ENCODE assay signal across 1 cellular context in the genomic region with DNA sequence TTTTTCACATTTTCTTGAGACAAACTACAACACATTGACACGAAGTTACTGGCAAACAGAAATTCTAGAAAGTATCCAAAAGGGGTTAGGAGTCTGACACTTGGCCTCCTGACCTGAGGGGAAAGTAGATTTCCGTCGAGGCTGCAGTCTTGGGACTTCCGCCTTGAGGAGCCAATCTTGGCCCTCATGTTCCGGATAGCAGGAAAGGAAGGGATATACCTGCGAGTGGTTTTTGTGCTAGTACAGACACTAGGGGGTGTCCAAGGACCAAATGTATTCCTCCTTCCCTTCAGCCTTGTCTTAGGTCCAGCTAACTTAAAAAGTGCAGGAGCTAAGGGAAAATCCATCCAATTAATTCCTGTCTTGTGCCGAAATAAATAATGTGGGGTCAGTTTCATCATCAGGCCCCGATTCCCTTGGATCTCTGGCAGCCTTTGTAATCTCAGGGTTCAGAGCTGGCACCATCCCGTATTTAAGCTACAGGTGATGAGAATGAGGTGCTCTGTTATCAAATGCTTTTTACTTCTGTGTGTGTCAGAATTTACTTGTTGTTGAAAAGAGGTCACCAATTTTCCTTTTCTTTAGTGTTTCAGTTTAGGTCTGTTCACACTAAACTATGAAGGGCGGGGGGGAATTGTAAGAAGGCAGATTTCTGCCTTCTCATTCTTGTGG.
TF ChIP-seq lines count a peak whose summit lies in the region.

No MANE protein-coding gene starts in this region.

TF ChIP-seq in K562, 482 proteins besides CTCF, POLR2A, EP300 and RAD21 (continued from another document and continues in another):
- TF ChIP-seq, protein P1, sequence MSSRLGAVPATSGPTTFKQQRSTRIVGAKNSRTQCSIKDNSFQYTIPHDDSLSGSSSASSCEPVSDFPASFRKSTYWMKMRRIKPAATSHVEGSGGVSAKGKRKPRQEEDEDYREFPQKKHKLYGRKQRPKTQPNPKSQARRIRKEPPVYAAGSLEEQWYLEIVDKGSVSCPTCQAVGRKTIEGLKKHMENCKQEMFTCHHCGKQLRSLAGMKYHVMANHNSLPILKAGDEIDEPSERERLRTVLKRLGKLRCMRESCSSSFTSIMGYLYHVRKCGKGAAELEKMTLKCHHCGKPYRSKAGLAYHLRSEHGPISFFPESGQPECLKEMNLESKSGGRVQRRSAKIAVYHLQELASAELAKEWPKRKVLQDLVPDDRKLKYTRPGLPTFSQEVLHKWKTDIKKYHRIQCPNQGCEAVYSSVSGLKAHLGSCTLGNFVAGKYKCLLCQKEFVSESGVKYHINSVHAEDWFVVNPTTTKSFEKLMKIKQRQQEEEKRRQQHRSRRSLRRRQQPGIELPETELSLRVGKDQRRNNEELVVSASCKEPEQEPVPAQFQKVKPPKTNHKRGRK (tag; IDR thresholded peaks at IDR 0.05): no peak
- TF ChIP-seq CC2D1A (IDR thresholded peaks at IDR 0.05): peak; percentile 77
- TF ChIP-seq, protein P2, sequence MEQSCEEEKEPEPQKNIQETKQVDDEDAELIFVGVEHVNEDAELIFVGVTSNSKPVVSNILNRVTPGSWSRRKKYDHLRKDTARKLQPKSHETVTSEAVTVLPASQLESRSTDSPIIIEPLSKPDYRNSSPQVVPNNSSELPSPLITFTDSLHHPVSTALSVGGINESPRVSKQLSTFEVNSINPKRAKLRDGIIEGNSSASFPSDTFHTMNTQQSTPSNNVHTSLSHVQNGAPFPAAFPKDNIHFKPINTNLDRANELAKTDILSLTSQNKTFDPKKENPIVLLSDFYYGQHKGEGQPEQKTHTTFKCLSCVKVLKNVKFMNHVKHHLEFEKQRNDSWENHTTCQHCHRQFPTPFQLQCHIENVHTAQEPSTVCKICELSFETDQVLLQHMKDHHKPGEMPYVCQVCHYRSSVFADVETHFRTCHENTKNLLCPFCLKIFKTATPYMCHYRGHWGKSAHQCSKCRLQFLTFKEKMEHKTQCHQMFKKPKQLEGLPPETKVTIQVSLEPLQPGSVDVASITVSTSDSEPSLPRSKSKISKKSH (CRISPR knock-in tag; IDR thresholded peaks at IDR 0.05): no peak
- TF ChIP-seq YY1 (IDR thresholded peaks at IDR 0.05; ENCODE audit: borderline replicate concordance in 1 of 3, control insufficient read depth in 1 of 3, extremely low read depth in 1 of 3, insufficient read depth in 3 of 3, insufficient read length in 1 of 3, insufficient replicate concordance in 2 of 3, low read depth in 1 of 3, low read length in 2 of 3): no peak
- peak; percentile 76 for TF ChIP-seq SMC3 (conservative IDR thresholded peaks at IDR 0.05; ENCODE audit: insufficient read depth, low read depth, low read length)
- TF ChIP-seq SPI1 (IDR thresholded peaks at IDR 0.05; ENCODE audit: borderline replicate concordance, low read depth, low read length): peak; percentile 49; the same call in 1 of the 2 replicates
- TF ChIP-seq MAFF (IDR thresholded peaks at IDR 0.05; ENCODE audit: low read length): no peak
- TF ChIP-seq, protein P3, sequence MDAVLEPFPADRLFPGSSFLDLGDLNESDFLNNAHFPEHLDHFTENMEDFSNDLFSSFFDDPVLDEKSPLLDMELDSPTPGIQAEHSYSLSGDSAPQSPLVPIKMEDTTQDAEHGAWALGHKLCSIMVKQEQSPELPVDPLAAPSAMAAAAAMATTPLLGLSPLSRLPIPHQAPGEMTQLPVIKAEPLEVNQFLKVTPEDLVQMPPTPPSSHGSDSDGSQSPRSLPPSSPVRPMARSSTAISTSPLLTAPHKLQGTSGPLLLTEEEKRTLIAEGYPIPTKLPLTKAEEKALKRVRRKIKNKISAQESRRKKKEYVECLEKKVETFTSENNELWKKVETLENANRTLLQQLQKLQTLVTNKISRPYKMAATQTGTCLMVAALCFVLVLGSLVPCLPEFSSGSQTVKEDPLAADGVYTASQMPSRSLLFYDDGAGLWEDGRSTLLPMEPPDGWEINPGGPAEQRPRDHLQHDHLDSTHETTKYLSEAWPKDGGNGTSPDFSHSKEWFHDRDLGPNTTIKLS (IDR thresholded peaks at IDR 0.05; ENCODE audit: borderline replicate concordance, low read depth): no peak
- no peak for TF ChIP-seq MCM3 (IDR thresholded peaks at IDR 0.05)
- TF ChIP-seq, protein P4, sequence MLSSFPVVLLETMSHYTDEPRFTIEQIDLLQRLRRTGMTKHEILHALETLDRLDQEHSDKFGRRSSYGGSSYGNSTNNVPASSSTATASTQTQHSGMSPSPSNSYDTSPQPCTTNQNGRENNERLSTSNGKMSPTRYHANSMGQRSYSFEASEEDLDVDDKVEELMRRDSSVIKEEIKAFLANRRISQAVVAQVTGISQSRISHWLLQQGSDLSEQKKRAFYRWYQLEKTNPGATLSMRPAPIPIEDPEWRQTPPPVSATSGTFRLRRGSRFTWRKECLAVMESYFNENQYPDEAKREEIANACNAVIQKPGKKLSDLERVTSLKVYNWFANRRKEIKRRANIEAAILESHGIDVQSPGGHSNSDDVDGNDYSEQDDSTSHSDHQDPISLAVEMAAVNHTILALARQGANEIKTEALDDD (IDR thresholded peaks at IDR 0.05): no peak
- no peak for TF ChIP-seq BCOR (IDR thresholded peaks at IDR 0.05)
- TF ChIP-seq JUNB (CRISPR knock-in tag; conservative IDR thresholded peaks at IDR 0.05): no peak
- no peak for TF ChIP-seq GTF2F1 (IDR thresholded peaks at IDR 0.05; ENCODE audit: low read depth, low read length)
- TF ChIP-seq SMARCA4 (IDR thresholded peaks at IDR 0.05): no peak
- no peak for TF ChIP-seq POLR3A (IDR thresholded peaks at IDR 0.05; ENCODE audit: borderline replicate concordance, extremely low read depth, insufficient read depth, insufficient read length)
- TF ChIP-seq NBN (IDR thresholded peaks at IDR 0.05; ENCODE audit: low read depth): no peak
- TF ChIP-seq, protein P5, sequence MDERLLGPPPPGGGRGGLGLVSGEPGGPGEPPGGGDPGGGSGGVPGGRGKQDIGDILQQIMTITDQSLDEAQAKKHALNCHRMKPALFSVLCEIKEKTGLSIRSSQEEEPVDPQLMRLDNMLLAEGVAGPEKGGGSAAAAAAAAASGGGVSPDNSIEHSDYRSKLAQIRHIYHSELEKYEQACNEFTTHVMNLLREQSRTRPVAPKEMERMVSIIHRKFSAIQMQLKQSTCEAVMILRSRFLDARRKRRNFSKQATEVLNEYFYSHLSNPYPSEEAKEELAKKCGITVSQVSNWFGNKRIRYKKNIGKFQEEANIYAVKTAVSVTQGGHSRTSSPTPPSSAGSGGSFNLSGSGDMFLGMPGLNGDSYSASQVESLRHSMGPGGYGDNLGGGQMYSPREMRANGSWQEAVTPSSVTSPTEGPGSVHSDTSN (CRISPR knock-in tag; IDR thresholded peaks at IDR 0.05; ENCODE audit: low read depth): no peak
- TF ChIP-seq, protein P5 (tag; conservative IDR thresholded peaks at IDR 0.05; ENCODE audit: low read depth): no peak
- TF ChIP-seq RBM25 (IDR thresholded peaks at IDR 0.05; ENCODE audit: low read depth, low read length, severe bottlenecking): no peak
- TF ChIP-seq EZH2 (IDR thresholded peaks at IDR 0.05; ENCODE audit: borderline replicate concordance, low read depth, low read length): no peak
- peak; percentile 89 for TF ChIP-seq L3MBTL2 (IDR thresholded peaks at IDR 0.05)
- TF ChIP-seq, protein P6, sequence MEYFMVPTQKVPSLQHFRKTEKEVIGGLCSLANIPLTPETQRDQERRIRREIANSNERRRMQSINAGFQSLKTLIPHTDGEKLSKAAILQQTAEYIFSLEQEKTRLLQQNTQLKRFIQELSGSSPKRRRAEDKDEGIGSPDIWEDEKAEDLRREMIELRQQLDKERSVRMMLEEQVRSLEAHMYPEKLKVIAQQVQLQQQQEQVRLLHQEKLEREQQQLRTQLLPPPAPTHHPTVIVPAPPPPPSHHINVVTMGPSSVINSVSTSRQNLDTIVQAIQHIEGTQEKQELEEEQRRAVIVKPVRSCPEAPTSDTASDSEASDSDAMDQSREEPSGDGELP (CRISPR knock-in tag; IDR thresholded peaks at IDR 0.05; ENCODE audit: borderline replicate concordance): no peak
- no peak for TF ChIP-seq BRCA1 (IDR thresholded peaks at IDR 0.05)
- TF ChIP-seq BRCA1 (CRISPR knock-in tag; IDR thresholded peaks at IDR 0.05): no peak
- TF ChIP-seq POLR2H (tag; IDR thresholded peaks at IDR 0.05; ENCODE audit: low read depth): no peak
- TF ChIP-seq, protein P7, sequence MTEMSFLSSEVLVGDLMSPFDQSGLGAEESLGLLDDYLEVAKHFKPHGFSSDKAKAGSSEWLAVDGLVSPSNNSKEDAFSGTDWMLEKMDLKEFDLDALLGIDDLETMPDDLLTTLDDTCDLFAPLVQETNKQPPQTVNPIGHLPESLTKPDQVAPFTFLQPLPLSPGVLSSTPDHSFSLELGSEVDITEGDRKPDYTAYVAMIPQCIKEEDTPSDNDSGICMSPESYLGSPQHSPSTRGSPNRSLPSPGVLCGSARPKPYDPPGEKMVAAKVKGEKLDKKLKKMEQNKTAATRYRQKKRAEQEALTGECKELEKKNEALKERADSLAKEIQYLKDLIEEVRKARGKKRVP (CRISPR knock-in tag; IDR thresholded peaks at IDR 0.05): no peak
- TF ChIP-seq BACH1 (tag; IDR thresholded peaks at IDR 0.05): no peak
- TF ChIP-seq TCF7 (IDR thresholded peaks at IDR 0.05; ENCODE audit: borderline replicate concordance): 0 out of 2 replicates have a peak, but pooled peaks have one; percentile 27
- TF ChIP-seq DMBX1 (CRISPR knock-in tag; IDR thresholded peaks at IDR 0.05; ENCODE audit: borderline replicate concordance): peak; percentile 16; the same call in 1 of the 2 replicates
- TF ChIP-seq NCOA4 (IDR thresholded peaks at IDR 0.05; ENCODE audit: partially characterized antibody): no peak
- TF ChIP-seq ZNF707 (CRISPR knock-in tag; conservative IDR thresholded peaks at IDR 0.05): no peak
- no peak for TF ChIP-seq HDAC8 (tag; IDR thresholded peaks at IDR 0.05)
- TF ChIP-seq NFRKB (IDR thresholded peaks at IDR 0.05; ENCODE audit: low read depth): no peak
- no peak for TF ChIP-seq NFE2 (IDR thresholded peaks at IDR 0.05; ENCODE audit: low read depth)
- no peak for TF ChIP-seq NFIX (CRISPR knock-in tag; IDR thresholded peaks at IDR 0.05; ENCODE audit: low read depth)
- TF ChIP-seq YBX1 (IDR thresholded peaks at IDR 0.05): no peak
- TF ChIP-seq RBM39 (optimal IDR thresholded peaks at IDR 0.05; ENCODE audit: low read depth, low read length): no peak
- TF ChIP-seq, protein P8, sequence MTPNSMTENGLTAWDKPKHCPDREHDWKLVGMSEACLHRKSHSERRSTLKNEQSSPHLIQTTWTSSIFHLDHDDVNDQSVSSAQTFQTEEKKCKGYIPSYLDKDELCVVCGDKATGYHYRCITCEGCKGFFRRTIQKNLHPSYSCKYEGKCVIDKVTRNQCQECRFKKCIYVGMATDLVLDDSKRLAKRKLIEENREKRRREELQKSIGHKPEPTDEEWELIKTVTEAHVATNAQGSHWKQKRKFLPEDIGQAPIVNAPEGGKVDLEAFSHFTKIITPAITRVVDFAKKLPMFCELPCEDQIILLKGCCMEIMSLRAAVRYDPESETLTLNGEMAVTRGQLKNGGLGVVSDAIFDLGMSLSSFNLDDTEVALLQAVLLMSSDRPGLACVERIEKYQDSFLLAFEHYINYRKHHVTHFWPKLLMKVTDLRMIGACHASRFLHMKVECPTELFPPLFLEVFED (CRISPR knock-in tag; conservative IDR thresholded peaks at IDR 0.05): no peak
- TF ChIP-seq TAF7 (tag; IDR thresholded peaks at IDR 0.05): no peak
- TF ChIP-seq HIVEP1 (CRISPR knock-in tag; IDR thresholded peaks at IDR 0.05): no peak
- 0 out of 2 replicates have a peak, but pooled peaks have one; percentile 22 for TF ChIP-seq RNF2 (IDR thresholded peaks at IDR 0.05)
- TF ChIP-seq ZBTB17 (CRISPR knock-in tag; IDR thresholded peaks at IDR 0.05): no peak
- TF ChIP-seq PTBP1 (IDR thresholded peaks at IDR 0.05; ENCODE audit: low read depth, low read length): no peak
